Comparison of ENCODE assay signal across 19 cellular contexts in genomic region chr15:56923174-56923579, GRCh38. TPM values are rescaled to one million over a fixed set of nuclear protein-coding genes. Genes with fewer than 3 reads are reported as not detected.
DNase-seq lines count a peak whose midpoint lies in the region; ATAC-seq and TF ChIP-seq lines count a peak whose summit lies in the region.
"Had no signal": no experiment of that assay in that cellular context is flagged by ENCODE, and none has a peak within 500 bp of the region (broad histone marks: within the 10 kb centered on the region; RNA-seq: fewer than 3 reads in every experiment).

No MANE protein-coding gene starts in this region.

- CTCF ChIA-PET in activated naive CD4-positive, alpha-beta T cell treated with anti-CD3 and anti-CD28 coated beads for 36 hours (lab: Charles Lee): no interaction called here

- H3K27me3 ChIP-seq in DOHH2 (ENCODE audit: control insufficient read depth, low read length) (no peaks in the 10 kb centered on the region), parathyroid adenoma (ENCODE audit: control insufficient read depth, insufficient read depth, low read length) (no peaks in the 10 kb centered on the region)
- H3K27me3 ChIP-seq: adrenal gland, esophagus muscularis mucosa, right atrium auricular region had no signal

- H3K4me3 ChIP-seq in DOHH2 (ENCODE audit: low read length) (no peak overlapping the region), parathyroid adenoma (ENCODE audit: low read depth, low read length) (no peak overlapping the region)
- H3K4me3 ChIP-seq: adrenal gland, esophagus muscularis mucosa, right atrium auricular region, thoracic aorta had no signal

- peak overlapping the region; percentile 13 for H3K27ac Mint-ChIP-seq in central memory CD8-positive, alpha-beta T cell (ENCODE audit: low read depth)
- H3K27ac Mint-ChIP-seq in stimulated activated effector memory CD8-positive, alpha-beta T cell treated with anti-CD3 and anti-CD28 coated beads, Interleukin-12 subunit alpha, Interleukin-12 subunit beta, amount 100 ng/mL, for 72 hours: no peak overlapping the region
- no peak overlapping the region for H3K27ac Mint-ChIP-seq in activated naive CD4-positive, alpha-beta T cell treated with anti-CD3 and anti-CD28 coated beads for 36 hours
- H3K27ac Mint-ChIP-seq: activated CD8-positive, alpha-beta memory T cell treated with anti-CD3 and anti-CD28 coated beads, Interleukin-2, amount 10 ng/mL, durations not matched to agents 7 days and 5 days had no signal

- no peaks in the 10 kb centered on the region for H4K20me1 ChIP-seq in DOHH2 (ENCODE audit: control insufficient read depth, insufficient read depth, low read depth, low read length)

- H3K4me2 ChIP-seq in DOHH2 (ENCODE audit: low read length): 0 out of 2 replicates have a peak overlapping the region, but pooled peaks have one; percentile 5
- peak overlapping the region; percentile 23 for H3K4me2 ChIP-seq in parathyroid adenoma (ENCODE audit: low read length)

- H3K9me2 ChIP-seq in DOHH2 (replicated peaks; ENCODE audit: control insufficient read depth, low read length): no peaks in the 10 kb centered on the region

- H3K4me1 ChIP-seq in DOHH2 (ENCODE audit: control insufficient read depth, low read length) (peaks cover 30% of the 10 kb centered on the region), parathyroid adenoma (no peaks in the 10 kb centered on the region)

- no peak overlapping the region for H3K27ac ChIP-seq in DOHH2 (ENCODE audit: low read depth, low read length)
- H3K27ac ChIP-seq in KOPT-K1 (ENCODE audit: low read depth, low read length, poor library complexity, severe bottlenecking): peak overlapping the region; percentile 27
- H3K27ac ChIP-seq in parathyroid adenoma: no peak overlapping the region
- H3K27ac ChIP-seq: adrenal gland, esophagus muscularis mucosa, right atrium auricular region, thoracic aorta had no signal

- H2AFZ ChIP-seq in parathyroid adenoma: no peak overlapping the region

- ATAC-seq in central memory CD8-positive, alpha-beta T cell (replicated peaks; ENCODE audit: extremely low read depth, poor library complexity, severe bottlenecking): no peak
- no peak for ATAC-seq in stimulated activated effector memory CD8-positive, alpha-beta T cell treated with anti-CD3 and anti-CD28 coated beads, Interleukin-12 subunit alpha, Interleukin-12 subunit beta, amount 100 ng/mL, for 72 hours
- no peak for ATAC-seq in stimulated activated naive CD8-positive, alpha-beta T cell treated with anti-CD3 and anti-CD28 coated beads, Interleukin-15, Interleukin-2, amounts not matched to agents 100 U/mL and 50 U/mL, for 24 hours
- ATAC-seq: activated CD8-positive, alpha-beta memory T cell treated with anti-CD3 and anti-CD28 coated beads, Interleukin-2, amount 10 ng/mL, durations not matched to agents 7 days and 5 days; left lobe of liver had no signal

- H3K79me2 ChIP-seq in DOHH2 (ENCODE audit: control insufficient read depth, low read length) (peaks cover 93% of the 10 kb centered on the region), parathyroid adenoma (no peaks in the 10 kb centered on the region)

- no peak overlapping the region for H3K9ac ChIP-seq in parathyroid adenoma

- no peak for TF ChIP-seq CTCF in DOHH2 (IDR thresholded peaks at IDR 0.05; ENCODE audit: low read depth, low read length, poor library complexity, severe bottlenecking)
- no peak for TF ChIP-seq CTCF in parathyroid adenoma (IDR thresholded peaks at IDR 0.05)

- no peaks in the 10 kb centered on the region for H3K27me3 Mint-ChIP-seq in central memory CD8-positive, alpha-beta T cell
- H3K27me3 Mint-ChIP-seq in activated naive CD4-positive, alpha-beta T cell treated with anti-CD3 and anti-CD28 coated beads for 36 hours (ENCODE audit: low read depth): no peaks in the 10 kb centered on the region
- H3K27me3 Mint-ChIP-seq: activated CD8-positive, alpha-beta memory T cell treated with anti-CD3 and anti-CD28 coated beads, Interleukin-2, amount 10 ng/mL, durations not matched to agents 7 days and 5 days had no signal

- H3K9me3 Mint-ChIP-seq in central memory CD8-positive, alpha-beta T cell: no peaks in the 10 kb centered on the region
- H3K9me3 Mint-ChIP-seq in stimulated activated effector memory CD8-positive, alpha-beta T cell treated with anti-CD3 and anti-CD28 coated beads, Interleukin-12 subunit alpha, Interleukin-12 subunit beta, amount 100 ng/mL, for 72 hours: no peaks in the 10 kb centered on the region
- no peaks in the 10 kb centered on the region for H3K9me3 Mint-ChIP-seq in activated naive CD4-positive, alpha-beta T cell treated with anti-CD3 and anti-CD28 coated beads for 36 hours

- H3K36me3 ChIP-seq in DOHH2 (ENCODE audit: control insufficient read depth, low read length) (peaks cover 85% of the 10 kb centered on the region), KOPT-K1 (ENCODE audit: insufficient read depth, low read length) (peaks cover 58% of the 10 kb centered on the region), parathyroid adenoma (ENCODE audit: control insufficient read depth, insufficient read depth, low read length) (no peaks in the 10 kb centered on the region)
- H3K36me3 ChIP-seq: adrenal gland, right atrium auricular region, thoracic aorta had no signal

- H3K4me3 Mint-ChIP-seq in central memory CD8-positive, alpha-beta T cell: no peak overlapping the region
- H3K4me3 Mint-ChIP-seq in stimulated activated effector memory CD8-positive, alpha-beta T cell treated with anti-CD3 and anti-CD28 coated beads, Interleukin-12 subunit alpha, Interleukin-12 subunit beta, amount 100 ng/mL, for 72 hours: no peak overlapping the region
- H3K4me3 Mint-ChIP-seq in activated naive CD4-positive, alpha-beta T cell treated with anti-CD3 and anti-CD28 coated beads for 36 hours: no peak overlapping the region
- H3K4me3 Mint-ChIP-seq: activated CD8-positive, alpha-beta memory T cell treated with anti-CD3 and anti-CD28 coated beads, Interleukin-2, amount 10 ng/mL, durations not matched to agents 7 days and 5 days had no signal

- DNase-seq in central memory CD8-positive, alpha-beta T cell (ENCODE audit: low spot score in 2 of 2): no peak
- DNase-seq in stimulated activated effector memory CD8-positive, alpha-beta T cell treated with anti-CD3 and anti-CD28 coated beads, Interleukin-12 subunit alpha, Interleukin-12 subunit beta, amount 100 ng/mL, for 72 hours (ENCODE audit: low spot score in 2 of 2): no peak
- no peak for DNase-seq in activated naive CD4-positive, alpha-beta T cell treated with anti-CD3 and anti-CD28 coated beads for 36 hours
- no peak for DNase-seq in stimulated activated naive CD8-positive, alpha-beta T cell treated with anti-CD3 and anti-CD28 coated beads, Interleukin-15, Interleukin-2, amounts not matched to agents 100 U/mL and 50 U/mL, for 24 hours
- DNase-seq: activated CD4-positive, alpha-beta T cell treated with anti-CD3 and anti-CD28 coated beads for 48 hours; activated CD8-positive, alpha-beta memory T cell treated with anti-CD3 and anti-CD28 coated beads, Interleukin-2, amount 10 ng/mL, durations not matched to agents 7 days and 5 days; adrenal gland; Calu3; caudate nucleus; NCI-H2029; NCI-H446 treated with DMSO at 0.1 percent for 48 hours; stimulated activated CD4-positive, alpha-beta T cell treated with anti-CD3 and anti-CD28 coated beads, Interleukin-15, amount 100 ng/mL, for 24 hours had no signal

- no peaks in the 10 kb centered on the region for H3F3A ChIP-seq in DOHH2 (ENCODE audit: control insufficient read depth, insufficient read depth)

- no peaks in the 10 kb centered on the region for H3K9me3 ChIP-seq in DOHH2 (ENCODE audit: control insufficient read depth, insufficient read depth, low read length)
- no peaks in the 10 kb centered on the region for H3K9me3 ChIP-seq in KOPT-K1 (ENCODE audit: insufficient read depth, low read length, poor library complexity, severe bottlenecking)
- H3K9me3 ChIP-seq in parathyroid adenoma (ENCODE audit: control insufficient read depth, low read length): no peaks in the 10 kb centered on the region
- H3K9me3 ChIP-seq: esophagus muscularis mucosa, right atrium auricular region, thoracic aorta had no signal

- peaks cover 59% of the 10 kb centered on the region for H3K4me1 Mint-ChIP-seq in central memory CD8-positive, alpha-beta T cell
- peaks cover 43% of the 10 kb centered on the region for H3K4me1 Mint-ChIP-seq in stimulated activated effector memory CD8-positive, alpha-beta T cell treated with anti-CD3 and anti-CD28 coated beads, Interleukin-12 subunit alpha, Interleukin-12 subunit beta, amount 100 ng/mL, for 72 hours
- H3K4me1 Mint-ChIP-seq in activated naive CD4-positive, alpha-beta T cell treated with anti-CD3 and anti-CD28 coated beads for 36 hours (ENCODE audit: low read depth): peaks cover 48% of the 10 kb centered on the region

- intact Hi-C loops in activated naive CD4-positive, alpha-beta T cell treated with anti-CD3 and anti-CD28 coated beads for 36 hours (cut with micrococcal nuclease): loop anchor here (5.0 kb wide), 1 partner anchor 34 kb away; no protein-coding TSS in a partner anchor

- H3K36me3 Mint-ChIP-seq in central memory CD8-positive, alpha-beta T cell (ENCODE audit: insufficient read depth): peaks cover 24% of the 10 kb centered on the region
- peaks cover 59% of the 10 kb centered on the region for H3K36me3 Mint-ChIP-seq in stimulated activated effector memory CD8-positive, alpha-beta T cell treated with anti-CD3 and anti-CD28 coated beads, Interleukin-12 subunit alpha, Interleukin-12 subunit beta, amount 100 ng/mL, for 72 hours
- peaks cover 31% of the 10 kb centered on the region for H3K36me3 Mint-ChIP-seq in activated naive CD4-positive, alpha-beta T cell treated with anti-CD3 and anti-CD28 coated beads for 36 hours (ENCODE audit: low read depth)

RNA-seq across cellular contexts. Expression of gene TCF12, which starts 4.7 kb away (rescaled TPM):
- total RNA-seq in activated naive CD4-positive, alpha-beta T cell treated with anti-CD3 and anti-CD28 coated beads for 36 hours: 10 to 100 TPM; 65.7 to 70.7 TPM
